ENCODE assay signal across 8 cellular contexts in genomic region chr1:108199231-108199657, GRCh38. TPM values are rescaled to one million over a fixed set of nuclear protein-coding genes. Genes with fewer than 3 reads are reported as not detected.
DNase-seq lines count a peak whose midpoint lies in the region; ATAC-seq, FAIRE-seq and TF ChIP-seq lines count a peak whose summit lies in the region.

No MANE protein-coding gene starts in this region.

- DNase-seq in stimulated activated naive CD8-positive, alpha-beta T cell treated with anti-CD3 and anti-CD28 coated beads, Interleukin-15, Interleukin-2, amounts not matched to agents 100 U/mL and 50 U/mL, for 24 hours, result no peak
- peak; percentile 58 for DNase-seq in RCC 7860 (ENCODE audit: low spot score)
- DNase-seq in lower lobe of right lung, result no peak
- DNase-seq in type B pancreatic cell (ENCODE audit: extremely low spot score, unreplicated experiment), result no peak
- no peak for DNase-seq in NCI-H128 (lab: John Stamatoyannopoulos, UW; ENCODE audit: unreplicated experiment)

- intact Hi-C loops in lower lobe of right lung (cut with DNase I), result no loop called here

- no peaks in the 10 kb centered on the region for H3K27me3 Mint-ChIP-seq in stimulated activated naive CD8-positive, alpha-beta T cell treated with anti-CD3 and anti-CD28 coated beads, Interleukin-15, Interleukin-2, amounts not matched to agents 100 ng/mL and 50 ng/mL, for 24 hours
- H3K27me3 Mint-ChIP-seq in type B pancreatic cell, result peaks cover 2% of the 10 kb centered on the region

- no peaks in the 10 kb centered on the region for H3K27me3 ChIP-seq in duodenal mucosa (ENCODE audit: control insufficient read depth in 1 of 2, insufficient read depth in 2 of 2, low read length in 2 of 2)
- no peaks in the 10 kb centered on the region for H3K27me3 ChIP-seq in lower lobe of right lung (ENCODE audit: low read depth)

- H3K9me3 Mint-ChIP-seq in stimulated activated naive CD8-positive, alpha-beta T cell treated with anti-CD3 and anti-CD28 coated beads, Interleukin-15, Interleukin-2, amounts not matched to agents 100 ng/mL and 50 ng/mL, for 24 hours, result peaks cover 5% of the 10 kb centered on the region
- H3K9me3 Mint-ChIP-seq in type B pancreatic cell, result peaks cover 15% of the 10 kb centered on the region

- peak overlapping the region; percentile 66 for H3K27ac Mint-ChIP-seq in stimulated activated naive CD8-positive, alpha-beta T cell treated with anti-CD3 and anti-CD28 coated beads, Interleukin-15, Interleukin-2, amounts not matched to agents 100 ng/mL and 50 ng/mL, for 24 hours
- peak overlapping the region; percentile 94 for H3K27ac Mint-ChIP-seq in type B pancreatic cell

- H3K36me3 ChIP-seq in duodenal mucosa (ENCODE audit: control insufficient read depth in 1 of 2, insufficient read depth in 2 of 2, low read length in 2 of 2) (peaks cover 6 to 20% of the 10 kb centered on the region in 2 donors), lower lobe of right lung (peaks cover 18% of the 10 kb centered on the region)

- H3K9ac ChIP-seq in duodenal mucosa (ENCODE audit: low read depth in 1 of 2, low read length in 2 of 2), result peak overlapping the region; percentile 88 to 96

- peak overlapping the region; percentile 89 to 98 for H3K4me3 ChIP-seq in duodenal mucosa (ENCODE audit: low read depth in 1 of 2, low read length in 2 of 2)
- peak overlapping the region; percentile 93 for H3K4me3 ChIP-seq in lower lobe of right lung

- TF ChIP-seq CTCF in lower lobe of right lung (IDR thresholded peaks at IDR 0.05) (no peak), type B pancreatic cell (conservative IDR thresholded peaks at IDR 0.05) (no peak)

- peak overlapping the region; percentile 90 for H3K4me3 Mint-ChIP-seq in stimulated activated naive CD8-positive, alpha-beta T cell treated with anti-CD3 and anti-CD28 coated beads, Interleukin-15, Interleukin-2, amounts not matched to agents 100 ng/mL and 50 ng/mL, for 24 hours
- H3K4me3 Mint-ChIP-seq in type B pancreatic cell, result peak overlapping the region; percentile 93

- H3K36me3 Mint-ChIP-seq in stimulated activated naive CD8-positive, alpha-beta T cell treated with anti-CD3 and anti-CD28 coated beads, Interleukin-15, Interleukin-2, amounts not matched to agents 100 ng/mL and 50 ng/mL, for 24 hours (ENCODE audit: low read depth), result peaks cover 13% of the 10 kb centered on the region
- H3K36me3 Mint-ChIP-seq in type B pancreatic cell, result peaks cover 33% of the 10 kb centered on the region

- H3K9me3 ChIP-seq in duodenal mucosa (ENCODE audit: control insufficient read depth in 1 of 2, low read length in 2 of 2) (no peaks in the 10 kb centered on the region), lower lobe of right lung (no peaks in the 10 kb centered on the region)

- H3K27ac ChIP-seq in duodenal mucosa (ENCODE audit: low read depth, low read length) (peak overlapping the region; percentile 95), lower lobe of right lung (peak overlapping the region; percentile 97)

- no peak for FAIRE-seq in RCC 7860 (lab: Jason Lieb, UNC)

- ATAC-seq in stimulated activated naive CD8-positive, alpha-beta T cell treated with anti-CD3 and anti-CD28 coated beads, Interleukin-15, Interleukin-2, amounts not matched to agents 100 U/mL and 50 U/mL, for 24 hours, result no peak
- ATAC-seq in lower lobe of right lung, result peak; percentile 37 to 56
- no peak for ATAC-seq in HG03571 (IDR thresholded peaks at IDR 0.05; ENCODE audit: unreplicated experiment)

- H3K4me1 ChIP-seq in duodenal mucosa (ENCODE audit: control insufficient read depth in 1 of 2, insufficient read depth in 2 of 2, low read length in 2 of 2) (peaks cover 13 to 29% of the 10 kb centered on the region in 2 donors), lower lobe of right lung (peaks cover 32% of the 10 kb centered on the region)

- H3K4me1 Mint-ChIP-seq in stimulated activated naive CD8-positive, alpha-beta T cell treated with anti-CD3 and anti-CD28 coated beads, Interleukin-15, Interleukin-2, amounts not matched to agents 100 ng/mL and 50 ng/mL, for 24 hours (ENCODE audit: low read depth), result peaks cover 32% of the 10 kb centered on the region
- peaks cover 25% of the 10 kb centered on the region for H3K4me1 Mint-ChIP-seq in type B pancreatic cell (ENCODE audit: unreplicated experiment)

RNA-seq across cellular contexts. Expression of gene SLC25A24, which starts 0.9 kb away (rescaled TPM):
- total RNA-seq in lower lobe of right lung (49.5 TPM), type B pancreatic cell (ENCODE audit: low replicate concordance) (43.3 and 46.6 TPM in 2 replicates)

RNA-seq across cellular contexts. Expression of gene NBPF4, which starts 44.6 kb away (rescaled TPM):
- total RNA-seq in lower lobe of right lung, result not detected
- 0.10 TPM in 1 of 2 replicates, not detected in the other for total RNA-seq in type B pancreatic cell (ENCODE audit: low replicate concordance)

Comparison
In these comparisons a context has a peak if more than half of its experiments do, and no peak if none do; other contexts are left out.
1. ATAC-seq: peak in lower lobe of right lung (2 of 2); none in stimulated activated naive CD8-positive, alpha-beta T cell treated with anti-CD3 and anti-CD28 coated beads, Interleukin-15, Interleukin-2, amounts not matched to agents 100 U/mL and 50 U/mL, for 24 hours (single experiment) and HG03571 (single experiment).